Comparison of ENCODE assay signal across 8 cellular contexts in the genomic region with DNA sequence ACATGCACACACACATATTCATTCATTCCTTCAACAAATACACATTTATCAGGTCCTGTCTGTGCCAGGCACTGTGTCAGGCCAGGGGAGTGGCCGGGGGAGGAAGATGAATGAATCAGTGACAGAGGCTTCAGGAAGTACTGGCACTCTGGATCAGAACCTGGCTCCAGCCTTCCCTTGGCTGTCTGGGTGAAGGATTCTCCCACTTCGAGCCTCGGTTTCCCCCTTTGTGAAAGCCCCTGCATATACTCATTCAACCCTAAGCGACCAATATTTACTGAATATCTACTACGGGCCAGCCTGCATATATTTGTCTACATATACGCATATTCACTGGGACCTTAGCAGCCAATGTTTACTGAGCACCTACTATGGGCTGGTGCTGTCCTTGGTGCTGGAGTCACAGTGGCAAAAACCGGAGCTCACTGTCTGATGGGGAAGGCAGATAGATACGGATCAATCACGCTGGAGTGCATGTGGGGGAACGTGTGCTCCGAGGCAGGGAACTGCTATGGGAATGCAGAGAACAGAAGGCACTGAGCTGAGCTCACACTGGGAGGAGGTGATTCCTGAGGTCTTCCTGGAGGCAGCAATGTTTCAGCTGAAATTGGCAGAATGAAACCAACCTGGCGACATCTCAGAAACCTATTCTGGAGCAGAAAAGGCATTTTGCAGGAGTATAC. TPM values are rescaled to one million over a fixed set of nuclear protein-coding genes. Genes with fewer than 3 reads are reported as not detected.
DNase-seq lines count a peak whose midpoint lies in the region; ATAC-seq and TF ChIP-seq lines count a peak whose summit lies in the region.

No MANE protein-coding gene starts in this region.

- H3K4me3 ChIP-seq in AG04449 (ENCODE audit: low read depth, low read length) (peak overlapping the region; percentile 96), astrocyte of the cerebellum (ENCODE audit: low read depth, low read length) (peak overlapping the region; percentile 92), liver (ENCODE audit: low read depth in 1 of 3, low read length in 3 of 3) (peak overlapping the region; percentile 71 to 95 (median 82)), tibial nerve (peak overlapping the region; percentile 73 to 97 (median 90))

- TF ChIP-seq POLR2A in tibial nerve (IDR thresholded peaks at IDR 0.05): no peak

- in situ Hi-C loops in astrocyte of the cerebellum (cut with HindIII; ENCODE audit: low sequenced_read_pairs): no loop called here

- H3K4me1 ChIP-seq in liver (ENCODE audit: control insufficient read depth in 4 of 4, insufficient read depth in 4 of 4, low read length in 3 of 4) (peaks cover 7 to 37% (median 29%) of the 10 kb centered on the region in 4 donors), tibial nerve (peaks cover 0 to 37% (median 14%) of the 10 kb centered on the region in 4 donors)

- H3K36me3 ChIP-seq in liver (ENCODE audit: control insufficient read depth in 4 of 4, insufficient read depth in 3 of 4, low read depth in 1 of 4, low read length in 3 of 4) (peaks cover 0 to 7% (median 2%) of the 10 kb centered on the region in 4 donors), tibial nerve (peaks cover 0 to 33% (median 0%) of the 10 kb centered on the region in 3 donors)

- H3K27ac ChIP-seq in liver (ENCODE audit: low read depth in 1 of 2, low read length in 2 of 2): peak overlapping the region; percentile 68 to 75
- peak overlapping the region; percentile 81 to 98 (median 94) for H3K27ac ChIP-seq in tibial nerve

- peak overlapping the region in 1 of 2 donors; percentile 24 for H3K9ac ChIP-seq in liver (ENCODE audit: low read depth in 1 of 2, low read length in 2 of 2)

- DNase-seq in AG04449 (ENCODE audit: low read depth, low spot score) (no peak), astrocyte of the cerebellum (ENCODE audit: low read depth) (no peak), tibial nerve (ENCODE audit: low spot score in 2 of 2) (no peak), HPDE6-E6E7 (ENCODE audit: extremely low spot score) (no peak)

- no peaks in the 10 kb centered on the region for H3K27me3 ChIP-seq in liver (ENCODE audit: control insufficient read depth in 4 of 4, insufficient read depth in 4 of 4, low read length in 3 of 4)
- no peaks in the 10 kb centered on the region for H3K27me3 ChIP-seq in tibial nerve

- ATAC-seq in HG02678 (IDR thresholded peaks at IDR 0.05; ENCODE audit: unreplicated experiment) (peak; percentile 5), HG02885 (IDR thresholded peaks at IDR 0.05; ENCODE audit: poor library complexity, unreplicated experiment) (no peak), GM18858 (IDR thresholded peaks at IDR 0.05; ENCODE audit: unreplicated experiment) (no peak)

- no peak for TF ChIP-seq CTCF in AG04449 (IDR thresholded peaks at IDR 0.05; ENCODE audit: insufficient read depth, low read length, missing control alignments)
- TF ChIP-seq CTCF in astrocyte of the cerebellum (IDR thresholded peaks at IDR 0.05; ENCODE audit: low read depth, low read length, missing control alignments): no peak
- no peak for TF ChIP-seq CTCF in liver (IDR thresholded peaks at IDR 0.05; ENCODE audit: low read depth, low read length, missing input control)
- no peak for TF ChIP-seq CTCF in tibial nerve (IDR thresholded peaks at IDR 0.05)

- POLR2A ChIA-PET in AG04449 (lab: Yijun Ruan, JAX): interaction anchor here (0.6 to 0.9 kb wide), 2 partner anchors 11 to 25 kb away, joined by 3 read pairs; no protein-coding TSS in a partner anchor

- no peak for TF ChIP-seq EP300 in tibial nerve (IDR thresholded peaks at IDR 0.05)

- TF ChIP-seq RAD21 in liver (IDR thresholded peaks at IDR 0.05): no peak

- CTCF ChIA-PET in AG04449 (lab: Yijun Ruan, JAX): interaction anchor here (0.8 to 1.6 kb wide), 4 partner anchors 25 to 113 kb away, joined by 3 read pairs; no protein-coding TSS in a partner anchor

- 25% methylated on average over 12 of the region's 12 CpGs for WGBS in liver
- WGBS in tibial nerve, 2 donors: 35 to 45% methylated on average over 12 of the region's 12 CpGs

- H3K9me3 ChIP-seq in liver (ENCODE audit: control insufficient read depth in 4 of 4, low read length in 3 of 4): no peaks in the 10 kb centered on the region
- H3K9me3 ChIP-seq in tibial nerve: no peaks in the 10 kb centered on the region

TF ChIP-seq in liver, 16 proteins besides CTCF, POLR2A, EP300 and RAD21:
- TF ChIP-seq FOXA1 (IDR thresholded peaks at IDR 0.05) (no peak), GABPA (IDR thresholded peaks at IDR 0.05 in 1 of 2, conservative IDR thresholded peaks at IDR 0.05 in 1 of 2) (peak in 1 of 2 donors; percentile 10)
- TF ChIP-seq, protein P1, sequence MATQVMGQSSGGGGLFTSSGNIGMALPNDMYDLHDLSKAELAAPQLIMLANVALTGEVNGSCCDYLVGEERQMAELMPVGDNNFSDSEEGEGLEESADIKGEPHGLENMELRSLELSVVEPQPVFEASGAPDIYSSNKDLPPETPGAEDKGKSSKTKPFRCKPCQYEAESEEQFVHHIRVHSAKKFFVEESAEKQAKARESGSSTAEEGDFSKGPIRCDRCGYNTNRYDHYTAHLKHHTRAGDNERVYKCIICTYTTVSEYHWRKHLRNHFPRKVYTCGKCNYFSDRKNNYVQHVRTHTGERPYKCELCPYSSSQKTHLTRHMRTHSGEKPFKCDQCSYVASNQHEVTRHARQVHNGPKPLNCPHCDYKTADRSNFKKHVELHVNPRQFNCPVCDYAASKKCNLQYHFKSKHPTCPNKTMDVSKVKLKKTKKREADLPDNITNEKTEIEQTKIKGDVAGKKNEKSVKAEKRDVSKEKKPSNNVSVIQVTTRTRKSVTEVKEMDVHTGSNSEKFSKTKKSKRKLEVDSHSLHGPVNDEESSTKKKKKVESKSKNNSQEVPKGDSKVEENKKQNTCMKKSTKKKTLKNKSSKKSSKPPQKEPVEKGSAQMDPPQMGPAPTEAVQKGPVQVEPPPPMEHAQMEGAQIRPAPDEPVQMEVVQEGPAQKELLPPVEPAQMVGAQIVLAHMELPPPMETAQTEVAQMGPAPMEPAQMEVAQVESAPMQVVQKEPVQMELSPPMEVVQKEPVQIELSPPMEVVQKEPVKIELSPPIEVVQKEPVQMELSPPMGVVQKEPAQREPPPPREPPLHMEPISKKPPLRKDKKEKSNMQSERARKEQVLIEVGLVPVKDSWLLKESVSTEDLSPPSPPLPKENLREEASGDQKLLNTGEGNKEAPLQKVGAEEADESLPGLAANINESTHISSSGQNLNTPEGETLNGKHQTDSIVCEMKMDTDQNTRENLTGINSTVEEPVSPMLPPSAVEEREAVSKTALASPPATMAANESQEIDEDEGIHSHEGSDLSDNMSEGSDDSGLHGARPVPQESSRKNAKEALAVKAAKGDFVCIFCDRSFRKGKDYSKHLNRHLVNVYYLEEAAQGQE (IDR thresholded peaks at IDR 0.05): peak; percentile 99

RNA-seq across cellular contexts. Expression of gene ZNF579, which starts 0.6 kb away (rescaled TPM):
- under 1 TPM; 0.92 to 0.93 TPM for total RNA-seq in liver
- 1 to 10 TPM; 1.4 to 3.3 TPM for polyA plus RNA-seq in liver
- total RNA-seq in tibial nerve: 1 to 10 TPM; 2.0 to 5.3 (median 4.2) TPM

RNA-seq across cellular contexts. Expression of gene FIZ1, which starts 18.0 kb away (rescaled TPM):
- 1 to 10 TPM; 2.2 to 2.3 TPM for total RNA-seq in liver
- polyA plus RNA-seq in liver: 1 to 10 TPM; 1.1 to 4.3 TPM
- 10 to 100 TPM in 1 of 4 donors, 1 to 10 TPM in 3; 4.8 to 11.7 (median 7.9) TPM for total RNA-seq in tibial nerve

RNA-seq across cellular contexts. Expression of gene ZNF524, which starts 18.8 kb away (rescaled TPM):
- total RNA-seq in liver: 1 to 10 TPM; 6.7 to 8.8 TPM
- polyA plus RNA-seq in liver: 10 to 100 TPM; 11.5 to 12.3 TPM
- total RNA-seq in tibial nerve: 10 to 100 TPM; 23.1 to 35.0 (median 27.0) TPM

RNA-seq across cellular contexts. Expression of gene ZNF865, which starts 24.2 kb away (rescaled TPM):
- total RNA-seq in liver (1 to 10 TPM; 1.4 to 1.8 TPM), tibial nerve (10 to 100 TPM in 3 of 4 donors, 1 to 10 TPM in 1; 8.8 to 15.0 (median 12.7) TPM)
- polyA plus RNA-seq in liver: 1 to 10 TPM in 1 of 2 donors, under 1 TPM in 1; 0.38 to 3.1 TPM

RNA-seq across cellular contexts. Expression of gene SBK3, which starts 35.9 kb away (rescaled TPM):
- total RNA-seq in liver: not detected
- under 1 TPM in 1 of 2 donors, not detected in 1; 0.03 TPM for polyA plus RNA-seq in liver
- under 1 TPM in 1 of 4 donors, not detected in 3; 0.59 TPM for total RNA-seq in tibial nerve
